ENCODE assay signal across 22 cellular contexts in genomic region chr6:106056060-106056737, GRCh38. TPM values are rescaled to one million over a fixed set of nuclear protein-coding genes. Genes with fewer than 3 reads are reported as not detected.
DNase-seq lines count a peak whose midpoint lies in the region; ATAC-seq and TF ChIP-seq lines count a peak whose summit lies in the region.
"Had no signal": no experiment of that assay in that cellular context is flagged by ENCODE, and none has a peak within 500 bp of the region (broad histone marks: within the 10 kb centered on the region; RNA-seq: fewer than 3 reads in every experiment).

No MANE protein-coding gene starts in this region.

- DNase-seq in CD4-positive, CD25-positive, alpha-beta regulatory T cell: peak in 2 of 3 donors; percentile 67 to 81
- DNase-seq in Caco-2 (no peak), iPS-NIHi7 (ENCODE audit: extremely low spot score) (peak; percentile 42), NCI-H774 (lab: John Stamatoyannopoulos, UW) (no peak), progenitor cell of endocrine pancreas (ENCODE audit: low spot score, unreplicated experiment) (no peak), HFFc6 (no peak)
- DNase-seq in T-helper 2 cell treated with Interferon-gamma antibody and Interleukin-4, amounts not matched to agents 5 μg/mL and 100 μg/mL, for 36 hours (ENCODE audit: low spot score): no peak
- DNase-seq in natural killer cell treated with Interleukin-12 subunit alpha and Interleukin-12 subunit beta and Interleukin-15 and Interleukin-18, amount 100 ng/mL, for 72 hours (ENCODE audit: low spot score): no peak
- DNase-seq: activated CD8-positive, alpha-beta memory T cell treated with anti-CD3 and anti-CD28 coated beads for 24 hours; aorta; DMS79 treated with DMSO at 0.1 percent for 48 hours; endodermal cell; MM.1S; NCI-H187 treated with DMSO at 0.1 percent for 48 hours; retina; stimulated activated naive CD8-positive, alpha-beta T cell treated with anti-CD3 and anti-CD28 coated beads, Interleukin-15, Interleukin-2, amounts not matched to agents 100 U/mL and 50 U/mL, for 24 hours; T1000; upper lobe of left lung had no signal

- H3K36me3 Mint-ChIP-seq in CD4-positive, CD25-positive, alpha-beta regulatory T cell: no peaks in the 10 kb centered on the region
- H3K36me3 Mint-ChIP-seq in Caco-2 (ENCODE audit: insufficient read depth, unreplicated experiment) (peaks cover 5% of the 10 kb centered on the region), progenitor cell of endocrine pancreas (ENCODE audit: insufficient read depth) (no peaks in the 10 kb centered on the region), HFFc6 (ENCODE audit: low read depth) (no peaks in the 10 kb centered on the region)
- peaks cover 6% of the 10 kb centered on the region for H3K36me3 Mint-ChIP-seq in T-helper 2 cell treated with Interferon-gamma antibody and Interleukin-4, amounts not matched to agents 5 μg/mL and 100 μg/mL, for 36 hours (ENCODE audit: low read depth)
- no peaks in the 10 kb centered on the region for H3K36me3 Mint-ChIP-seq in natural killer cell treated with Interleukin-12 subunit alpha and Interleukin-12 subunit beta and Interleukin-15 and Interleukin-18, amount 100 ng/mL, for 72 hours
- H3K36me3 Mint-ChIP-seq: CD14-positive monocyte had no signal

- H3K27ac ChIP-seq in CD4-positive, CD25-positive, alpha-beta regulatory T cell (ENCODE audit: insufficient read depth, low read length, poor library complexity, severe bottlenecking): peak overlapping the region; percentile 43
- H3K27ac ChIP-seq: PC-9, SJSA1, upper lobe of left lung had no signal

- TF ChIP-seq CTCF in Caco-2 (IDR thresholded peaks at IDR 0.05; ENCODE audit: insufficient read depth in 1 of 2, low read depth in 1 of 2, low read length in 1 of 2, severe bottlenecking in 1 of 2, unreplicated experiment in 1 of 2): no peak
- TF ChIP-seq CTCF in progenitor cell of endocrine pancreas (IDR thresholded peaks at IDR 0.05; ENCODE audit: unreplicated experiment): no peak
- no peak for TF ChIP-seq CTCF in HFFc6 (IDR thresholded peaks at IDR 0.05)

- no peaks in the 10 kb centered on the region for H3K9me3 ChIP-seq in CD4-positive, CD25-positive, alpha-beta regulatory T cell (ENCODE audit: control insufficient read depth in 2 of 2, low read length in 2 of 2)
- no peaks in the 10 kb centered on the region for H3K9me3 ChIP-seq in Caco-2
- H3K9me3 ChIP-seq: SJSA1, upper lobe of left lung had no signal

- CTCF ChIA-PET in Caco-2 (lab: Charles Lee): interaction anchor here (0.9 kb wide), 1 partner anchor 185 kb away, joined by 4 read pairs; no protein-coding TSS in a partner anchor

- BruUV-seq in Caco-2 (replicated peaks; lab: Mats Ljungman, UMichigan): no TSS peak

- H3K9me3 Mint-ChIP-seq in CD4-positive, CD25-positive, alpha-beta regulatory T cell: no peaks in the 10 kb centered on the region
- no peaks in the 10 kb centered on the region for H3K9me3 Mint-ChIP-seq in Caco-2 (ENCODE audit: unreplicated experiment)
- H3K9me3 Mint-ChIP-seq in T-helper 2 cell treated with Interferon-gamma antibody and Interleukin-4, amounts not matched to agents 5 μg/mL and 100 μg/mL, for 36 hours: no peaks in the 10 kb centered on the region
- no peaks in the 10 kb centered on the region for H3K9me3 Mint-ChIP-seq in natural killer cell treated with Interleukin-12 subunit alpha and Interleukin-12 subunit beta and Interleukin-15 and Interleukin-18, amount 100 ng/mL, for 72 hours
- H3K9me3 Mint-ChIP-seq in progenitor cell of endocrine pancreas (ENCODE audit: low read depth): no peaks in the 10 kb centered on the region
- no peaks in the 10 kb centered on the region for H3K9me3 Mint-ChIP-seq in HFFc6
- H3K9me3 Mint-ChIP-seq: activated T-helper 2 cell treated with anti-CD3 and anti-CD28 coated beads, Interferon-gamma antibody, Interleukin-2, Interleukin-4, amounts not matched to agents 10 μg/mL and 5 μg/mL and 100 μg/mL, durations not matched to agents 14 hours and 24 hours and 36 hours; CD14-positive monocyte; endodermal cell had no signal

- intact Hi-C loops in Caco-2 (cut with micrococcal nuclease; ENCODE audit: unreplicated experiment): no loop called here

- H3K4me1 ChIP-seq in CD4-positive, CD25-positive, alpha-beta regulatory T cell (ENCODE audit: control insufficient read depth, insufficient read depth, low read length, poor library complexity, severe bottlenecking): peaks cover 21% of the 10 kb centered on the region
- peaks cover 56% of the 10 kb centered on the region for H3K4me1 ChIP-seq in Caco-2
- H3K4me1 ChIP-seq: SJSA1 had no signal

- H3K27me3 ChIP-seq in CD4-positive, CD25-positive, alpha-beta regulatory T cell (ENCODE audit: control insufficient read depth, insufficient read depth, low read length): no peaks in the 10 kb centered on the region
- H3K27me3 ChIP-seq in Caco-2 (replicated peaks; ENCODE audit: control insufficient read depth, insufficient read depth, low read length): no peaks in the 10 kb centered on the region
- H3K27me3 ChIP-seq: SJSA1, upper lobe of left lung had no signal

- H3K27ac Mint-ChIP-seq in CD4-positive, CD25-positive, alpha-beta regulatory T cell: peak overlapping the region in 1 of 3 donors; percentile 44
- H3K27ac Mint-ChIP-seq in Caco-2 (ENCODE audit: unreplicated experiment) (peak overlapping the region; percentile 58), progenitor cell of endocrine pancreas (no peak overlapping the region), HFFc6 (no peak overlapping the region)
- peak overlapping the region; percentile 39 for H3K27ac Mint-ChIP-seq in T-helper 2 cell treated with Interferon-gamma antibody and Interleukin-4, amounts not matched to agents 5 μg/mL and 100 μg/mL, for 36 hours
- no peak overlapping the region for H3K27ac Mint-ChIP-seq in natural killer cell treated with Interleukin-12 subunit alpha and Interleukin-12 subunit beta and Interleukin-15 and Interleukin-18, amount 100 ng/mL, for 72 hours
- H3K27ac Mint-ChIP-seq: activated T-helper 2 cell treated with anti-CD3 and anti-CD28 coated beads, Interferon-gamma antibody, Interleukin-2, Interleukin-4, amounts not matched to agents 10 μg/mL and 5 μg/mL and 100 μg/mL, durations not matched to agents 14 hours and 24 hours and 36 hours; CD14-positive monocyte; endodermal cell had no signal

- peaks cover 11 to 38% (median 30%) of the 10 kb centered on the region in 4 donors for H3K4me1 Mint-ChIP-seq in CD4-positive, CD25-positive, alpha-beta regulatory T cell
- H3K4me1 Mint-ChIP-seq in Caco-2 (ENCODE audit: low read depth, unreplicated experiment) (peaks cover 39% of the 10 kb centered on the region), progenitor cell of endocrine pancreas (ENCODE audit: low read depth) (peaks cover 47% of the 10 kb centered on the region), HFFc6 (ENCODE audit: low read depth) (peaks cover 6% of the 10 kb centered on the region; the same call in 1 of the 2 replicates)
- H3K4me1 Mint-ChIP-seq in T-helper 2 cell treated with Interferon-gamma antibody and Interleukin-4, amounts not matched to agents 5 μg/mL and 100 μg/mL, for 36 hours (ENCODE audit: low read depth): peaks cover 22% of the 10 kb centered on the region
- no peaks in the 10 kb centered on the region for H3K4me1 Mint-ChIP-seq in natural killer cell treated with Interleukin-12 subunit alpha and Interleukin-12 subunit beta and Interleukin-15 and Interleukin-18, amount 100 ng/mL, for 72 hours (ENCODE audit: low read depth in 2 of 2)
- H3K4me1 Mint-ChIP-seq: CD14-positive monocyte had no signal

- H3K4me3 ChIP-seq in CD4-positive, CD25-positive, alpha-beta regulatory T cell (ENCODE audit: low read depth, low read length): peak overlapping the region; percentile 68
- H3K4me3 ChIP-seq in Caco-2 (ENCODE audit: low read depth, low read length): no peak overlapping the region
- H3K4me3 ChIP-seq: PC-9, SJSA1, upper lobe of left lung had no signal

- ATAC-seq in CD4-positive, CD25-positive, alpha-beta regulatory T cell (ENCODE audit: low read depth in 2 of 2): peak; percentile 87 to 94
- no peak for ATAC-seq in natural killer cell treated with Interleukin-12 subunit alpha and Interleukin-12 subunit beta and Interleukin-15 and Interleukin-18, amount 100 ng/mL, for 72 hours
- ATAC-seq: stimulated activated naive CD8-positive, alpha-beta T cell treated with anti-CD3 and anti-CD28 coated beads, Interleukin-15, Interleukin-2, amounts not matched to agents 100 U/mL and 50 U/mL, for 24 hours had no signal

- H3K4me3 Mint-ChIP-seq in CD4-positive, CD25-positive, alpha-beta regulatory T cell: peak overlapping the region; percentile 4 to 74 (median 48)
- H3K4me3 Mint-ChIP-seq in Caco-2 (ENCODE audit: unreplicated experiment): no peak overlapping the region
- peak overlapping the region; percentile 62 for H3K4me3 Mint-ChIP-seq in T-helper 2 cell treated with Interferon-gamma antibody and Interleukin-4, amounts not matched to agents 5 μg/mL and 100 μg/mL, for 36 hours
- H3K4me3 Mint-ChIP-seq in natural killer cell treated with Interleukin-12 subunit alpha and Interleukin-12 subunit beta and Interleukin-15 and Interleukin-18, amount 100 ng/mL, for 72 hours: no peak overlapping the region
- H3K4me3 Mint-ChIP-seq in progenitor cell of endocrine pancreas (ENCODE audit: low read depth): no peak overlapping the region
- no peak overlapping the region for H3K4me3 Mint-ChIP-seq in HFFc6
- H3K4me3 Mint-ChIP-seq: CD14-positive monocyte, endodermal cell had no signal

- peaks cover 4% of the 10 kb centered on the region for H3K27me3 Mint-ChIP-seq in CD4-positive, CD25-positive, alpha-beta regulatory T cell
- H3K27me3 Mint-ChIP-seq in Caco-2 (ENCODE audit: insufficient read depth, unreplicated experiment): no peaks in the 10 kb centered on the region
- peaks cover 3% of the 10 kb centered on the region for H3K27me3 Mint-ChIP-seq in T-helper 2 cell treated with Interferon-gamma antibody and Interleukin-4, amounts not matched to agents 5 μg/mL and 100 μg/mL, for 36 hours (ENCODE audit: low read depth)
- H3K27me3 Mint-ChIP-seq in natural killer cell treated with Interleukin-12 subunit alpha and Interleukin-12 subunit beta and Interleukin-15 and Interleukin-18, amount 100 ng/mL, for 72 hours: no peaks in the 10 kb centered on the region
- no peaks in the 10 kb centered on the region for H3K27me3 Mint-ChIP-seq in progenitor cell of endocrine pancreas
- no peaks in the 10 kb centered on the region for H3K27me3 Mint-ChIP-seq in HFFc6 (ENCODE audit: insufficient read depth)

- H3K36me3 ChIP-seq in CD4-positive, CD25-positive, alpha-beta regulatory T cell (ENCODE audit: control insufficient read depth, insufficient read depth, low read length): no peaks in the 10 kb centered on the region
- peaks cover 2% of the 10 kb centered on the region; the same call in 1 of the 2 replicates for H3K36me3 ChIP-seq in Caco-2 (ENCODE audit: control insufficient read depth, insufficient read depth, low read length)
- H3K36me3 ChIP-seq: SJSA1, upper lobe of left lung had no signal

- POLR2A ChIA-PET in Caco-2 (lab: Charles Lee): interaction anchor here (0.9 kb wide), 2 partner anchors 30 to 73 kb away, joined by 3 to 6 read pairs; partner anchors contain the start of gene PRDM1

RNA-seq across cellular contexts. Expression of gene PRDM1, which starts 29.9 kb away (rescaled TPM):
- total RNA-seq in CD4-positive, CD25-positive, alpha-beta regulatory T cell: 327 TPM
- 10 to 100 TPM; 48.6 to 71.6 (median 64.7) TPM for polyA plus RNA-seq in CD4-positive, CD25-positive, alpha-beta regulatory T cell
- total RNA-seq in Caco-2 (2022) (10.4 and 11.4 TPM in 2 replicates), progenitor cell of endocrine pancreas (4.3 and 8.9 TPM in 2 replicates)
- total RNA-seq in natural killer cell treated with Interleukin-12 subunit alpha and Interleukin-12 subunit beta and Interleukin-15 and Interleukin-18, amount 100 ng/mL, for 72 hours: 100 to 1,000 TPM; 174 to 192 TPM
- 10 to 100 TPM in 3 of 6 experiments, 1 to 10 TPM in 3; 8.4 to 12.3 (median 10.3) TPM for total RNA-seq in HFFc6 (2021; fragmentation: NEBNext Ultra II Directional; extraction: Animal tissue kit (Norgen Biotek cat#: 25700))

Comparison
In these comparisons a context has a peak if more than half of its experiments do, and no peak if none do; other contexts are left out.
1. ATAC-seq: peak in CD4-positive, CD25-positive, alpha-beta regulatory T cell (2 of 2); none in natural killer cell treated with Interleukin-12 subunit alpha and Interleukin-12 subunit beta and Interleukin-15 and Interleukin-18, amount 100 ng/mL, for 72 hours (0 of 2).
2. DNase-seq: peak in CD4-positive, CD25-positive, alpha-beta regulatory T cell (2 of 3) and iPS-NIHi7 (single experiment); none in Caco-2 (0 of 2), T-helper 2 cell treated with Interferon-gamma antibody and Interleukin-4, amounts not matched to agents 5 μg/mL and 100 μg/mL, for 36 hours (single experiment), NCI-H774 (single experiment), natural killer cell treated with Interleukin-12 subunit alpha and Interleukin-12 subunit beta and Interleukin-15 and Interleukin-18, amount 100 ng/mL, for 72 hours (single experiment), progenitor cell of endocrine pancreas (single experiment) and HFFc6 (single experiment).
3. H3K27ac Mint-ChIP-seq: peak in Caco-2 (single experiment) and T-helper 2 cell treated with Interferon-gamma antibody and Interleukin-4, amounts not matched to agents 5 μg/mL and 100 μg/mL, for 36 hours (single experiment); none in natural killer cell treated with Interleukin-12 subunit alpha and Interleukin-12 subunit beta and Interleukin-15 and Interleukin-18, amount 100 ng/mL, for 72 hours (0 of 2), progenitor cell of endocrine pancreas (single experiment) and HFFc6 (single experiment).
4. H3K4me3 Mint-ChIP-seq: peak in CD4-positive, CD25-positive, alpha-beta regulatory T cell (4 of 4) and T-helper 2 cell treated with Interferon-gamma antibody and Interleukin-4, amounts not matched to agents 5 μg/mL and 100 μg/mL, for 36 hours (single experiment); none in Caco-2 (single experiment), natural killer cell treated with Interleukin-12 subunit alpha and Interleukin-12 subunit beta and Interleukin-15 and Interleukin-18, amount 100 ng/mL, for 72 hours (single experiment), progenitor cell of endocrine pancreas (single experiment) and HFFc6 (single experiment).
5. RNA of gene PRDM1, which starts 29.9 kb away (total RNA-seq): 327 TPM in CD4-positive, CD25-positive, alpha-beta regulatory T cell (single experiment) and 174 to 192 TPM in natural killer cell treated with Interleukin-12 subunit alpha and Interleukin-12 subunit beta and Interleukin-15 and Interleukin-18, amount 100 ng/mL, for 72 hours; 8.4 to 12.3 TPM in HFFc6, 10.4 to 11.4 TPM in Caco-2 and 4.3 to 8.9 TPM in progenitor cell of endocrine pancreas; every median in the first group is over 10 times any median in the second.